ENCODE assay signal across 14 cellular contexts in the genomic region with DNA sequence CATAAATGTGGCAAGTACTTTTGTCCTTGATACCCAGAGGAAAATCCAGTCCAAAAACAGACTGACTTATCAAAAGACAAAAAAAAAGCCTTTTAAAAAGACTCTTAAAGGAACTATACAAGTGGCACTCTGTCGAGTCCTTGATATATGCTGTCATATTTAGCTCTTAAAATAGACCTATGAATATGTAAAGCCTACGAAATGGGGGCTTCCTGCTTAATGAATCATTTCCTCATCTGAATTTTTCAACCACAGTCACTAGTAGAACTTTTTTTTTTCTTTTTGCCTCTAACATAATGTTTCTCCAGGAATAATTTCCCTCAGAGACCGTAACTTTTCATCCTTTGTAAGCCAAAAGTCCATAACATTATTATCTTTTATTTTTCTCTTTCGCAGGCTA.
DNase-seq lines count a peak whose midpoint lies in the region; ATAC-seq and TF ChIP-seq lines count a peak whose summit lies in the region.
"Had no signal": no experiment of that assay in that cellular context is flagged by ENCODE, and none has a peak within 500 bp of the region (broad histone marks: within the 10 kb centered on the region; RNA-seq: fewer than 3 reads in every experiment).

No MANE protein-coding gene starts in this region.

- H3K79me2 ChIP-seq in mesendoderm (ENCODE audit: control insufficient read depth, insufficient read depth, low read length) = peaks cover 2% of the 10 kb centered on the region

- H3K4ac ChIP-seq in mesenchymal stem cell (ENCODE audit: low read depth in 1 of 2, low read length in 2 of 2) (no peak overlapping the region), mesendoderm (ENCODE audit: low read depth, low read length) (no peak overlapping the region)

- no peaks in the 10 kb centered on the region for H3K36me3 ChIP-seq in mesenchymal stem cell (ENCODE audit: control insufficient read depth in 1 of 2, insufficient read depth in 2 of 2, low read depth in 1 of 2, low read length in 2 of 2)
- no peaks in the 10 kb centered on the region for H3K36me3 ChIP-seq in mesendoderm (ENCODE audit: control insufficient read depth, insufficient read depth, low read length)
- H3K36me3 ChIP-seq: gastrocnemius medialis, HAP-1, pancreas had no signal

- no peak overlapping the region for H2BK120ac ChIP-seq in mesenchymal stem cell (ENCODE audit: low read depth, low read length)
- H2BK120ac ChIP-seq in mesendoderm (ENCODE audit: low read depth, low read length) = no peak overlapping the region

- H3K56ac ChIP-seq in mesendoderm (ENCODE audit: low read length) = no peak overlapping the region

- H2BK15ac ChIP-seq in mesenchymal stem cell (ENCODE audit: low read depth, poor library complexity, severe bottlenecking) = no peak overlapping the region
- H2BK15ac ChIP-seq in mesendoderm (replicated peaks; ENCODE audit: low read depth) = no peak overlapping the region

- H3K9ac ChIP-seq in mesenchymal stem cell (ENCODE audit: low read length) (no peak overlapping the region), mesendoderm (ENCODE audit: low read length) (no peak overlapping the region)

- WGBS in mesenchymal stem cell = 55% methylated on average over 3 of the region's 4 CpGs
- 100% methylated on average over 1 of the region's 4 CpGs for WGBS in mesendoderm (ENCODE audit: extremely low coverage, insufficient coverage, low lambda C conversion rate)

- H3K18ac ChIP-seq in mesenchymal stem cell (ENCODE audit: low read depth in 1 of 2, low read length in 2 of 2) (no peak overlapping the region), mesendoderm (ENCODE audit: low read length) (no peak overlapping the region)

- H2AFZ ChIP-seq in mesenchymal stem cell (ENCODE audit: low read depth, low read length) = no peak overlapping the region

- H3K4me2 ChIP-seq in mesenchymal stem cell (ENCODE audit: low read length, poor library complexity, severe bottlenecking) (no peak overlapping the region), mesendoderm (ENCODE audit: low read length) (no peak overlapping the region)

- H3K9me3 ChIP-seq in mesenchymal stem cell (ENCODE audit: control insufficient read depth, low read length) = no peaks in the 10 kb centered on the region
- H3K9me3 ChIP-seq: gastrocnemius medialis, HAP-1, pancreas, testis had no signal

- no peak overlapping the region for H4K5ac ChIP-seq in mesendoderm (ENCODE audit: low read length)

- in situ Hi-C loops in GM13977 (cut with MboI; ENCODE audit: low pct_unique_long_range_greater_than_20kb, low sequenced_read_pairs, unreplicated experiment) = no loop called here

- peaks cover 6% of the 10 kb centered on the region for H3K4me1 ChIP-seq in mesenchymal stem cell (ENCODE audit: control insufficient read depth, insufficient read depth, low read depth, low read length)
- no peaks in the 10 kb centered on the region for H3K4me1 ChIP-seq in mesendoderm (ENCODE audit: control insufficient read depth, low read depth, low read length)
- H3K4me1 ChIP-seq: pancreas, testis had no signal

- no peak overlapping the region for H3K14ac ChIP-seq in mesenchymal stem cell (ENCODE audit: low read length in 2 of 2)

- ATAC-seq in HG03432 (IDR thresholded peaks at IDR 0.05; ENCODE audit: unreplicated experiment) (peak; percentile 69), HG03565 (IDR thresholded peaks at IDR 0.05; ENCODE audit: unreplicated experiment) (no peak)
- ATAC-seq: gastrocnemius medialis, pancreas had no signal

- DNase-seq in GM13977 (ENCODE audit: low spot score) (peak; percentile 11), SW 1271 (lab: John Stamatoyannopoulos, UW) (peak; percentile 16 to 81), mesenchymal stem cell (peak; percentile 64), mesendoderm (no peak), NCI-H1092 (lab: John Stamatoyannopoulos, UW) (no peak), NCI-H524 treated with DMSO at 0.1 percent for 48 hours (lab: John Stamatoyannopoulos, UW) (no peak)
- DNase-seq: activated T-cell treated with anti-CD3 and anti-CD28 coated beads, Interleukin-2, amount 50 U/mL, for 1 hour; gastrocnemius medialis; NCI-H1436 treated with DMSO at 0.1 percent for 48 hours; pancreas; testis had no signal

- no peak overlapping the region for H3K23ac ChIP-seq in mesenchymal stem cell (ENCODE audit: low read length in 2 of 2)
- H3K23ac ChIP-seq in mesendoderm (ENCODE audit: low read length) = no peak overlapping the region

- H4K8ac ChIP-seq in mesenchymal stem cell (ENCODE audit: low read length) (no peak overlapping the region), mesendoderm (ENCODE audit: low read depth, low read length) (no peak overlapping the region)

- H3K79me1 ChIP-seq in mesenchymal stem cell (replicated peaks; ENCODE audit: low read length, poor library complexity, severe bottlenecking) = peaks cover 9% of the 10 kb centered on the region
- H3K79me1 ChIP-seq in mesendoderm (ENCODE audit: low read length) = peaks cover 1% of the 10 kb centered on the region

- H3K27me3 ChIP-seq in mesenchymal stem cell (ENCODE audit: control insufficient read depth in 1 of 2, insufficient read depth in 1 of 2, low read length in 2 of 2) (no peaks in the 10 kb centered on the region), mesendoderm (ENCODE audit: insufficient read depth, low read length, poor library complexity) (no peaks in the 10 kb centered on the region)
- H3K27me3 ChIP-seq: gastrocnemius medialis, pancreas, testis had no signal

- H2BK5ac ChIP-seq in mesenchymal stem cell (ENCODE audit: low read depth, low read length, poor library complexity, severe bottlenecking) (no peak overlapping the region), mesendoderm (ENCODE audit: low read length) (no peak overlapping the region)

- H3K4me3 ChIP-seq in mesenchymal stem cell (ENCODE audit: insufficient read depth in 1 of 2, low read depth in 1 of 2, low read length in 2 of 2) = no peak overlapping the region
- no peak overlapping the region for H3K4me3 ChIP-seq in mesendoderm (ENCODE audit: low read length)
- H3K4me3 ChIP-seq: gastrocnemius medialis, HAP-1, pancreas, testis had no signal

- TF ChIP-seq CTCF in GM13977 (IDR thresholded peaks at IDR 0.05; ENCODE audit: extremely low read depth, insufficient read depth, missing control alignments) = no peak

- no peak overlapping the region for H2AK5ac ChIP-seq in mesenchymal stem cell (ENCODE audit: low read length, severe bottlenecking)
- H2AK5ac ChIP-seq in mesendoderm (ENCODE audit: low read length) = no peak overlapping the region

- no peak overlapping the region for H4K91ac ChIP-seq in mesenchymal stem cell (ENCODE audit: low read length)

- peak overlapping the region; percentile 26 for H3K27ac ChIP-seq in mesenchymal stem cell (ENCODE audit: low read length, poor library complexity, severe bottlenecking)
- H3K27ac ChIP-seq in mesendoderm (ENCODE audit: low read depth, low read length) = no peak overlapping the region
- H3K27ac ChIP-seq: gastrocnemius medialis, pancreas, testis had no signal

- no peak overlapping the region for H2BK12ac ChIP-seq in mesenchymal stem cell (ENCODE audit: low read length in 2 of 2)

Comparison
In these comparisons a context has a peak if more than half of its experiments do, and no peak if none do; other contexts are left out.
1. DNase-seq: peak in GM13977 (single experiment), SW 1271 (2 of 2) and mesenchymal stem cell (single experiment); none in mesendoderm (single experiment), NCI-H1092 (single experiment) and NCI-H524 treated with DMSO at 0.1 percent for 48 hours (single experiment).